Comparison of ENCODE assay signal across 12 cellular contexts in the genomic region with DNA sequence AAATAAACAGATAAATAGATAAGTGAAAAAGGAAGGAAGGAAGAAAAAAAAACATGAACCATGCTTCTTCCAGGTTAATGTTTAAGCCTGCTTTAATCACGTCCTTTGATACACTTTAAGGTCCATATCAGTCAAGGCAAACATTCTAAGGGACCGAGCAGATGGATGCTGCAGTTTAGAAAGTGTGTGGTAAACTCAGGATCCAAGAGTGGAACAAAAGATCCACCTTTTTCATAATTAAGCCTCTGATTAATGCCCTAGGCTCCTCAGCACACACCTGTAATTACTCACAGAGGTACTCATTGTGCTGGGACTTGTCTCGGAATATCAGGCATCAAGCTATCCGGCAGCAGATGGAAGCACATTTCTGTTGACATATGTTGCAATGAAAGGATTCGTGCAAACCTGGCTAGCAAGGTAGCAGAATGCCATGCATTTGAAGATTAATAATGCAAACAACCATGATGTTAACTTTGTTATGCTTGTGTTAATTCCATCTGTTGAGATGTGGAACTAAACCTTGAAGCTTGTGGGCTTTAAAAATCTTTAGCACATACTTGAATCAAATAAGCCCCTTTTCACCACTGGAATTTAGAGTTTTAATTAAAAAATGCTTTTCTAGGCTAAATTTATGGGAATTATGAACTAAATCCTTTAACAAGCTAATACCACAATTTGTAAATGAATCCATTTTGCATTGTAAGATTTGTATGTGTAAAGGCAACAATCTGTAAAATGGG.
DNase-seq lines count a peak whose midpoint lies in the region; ATAC-seq and TF ChIP-seq lines count a peak whose summit lies in the region.
"Had no signal": no experiment of that assay in that cellular context is flagged by ENCODE, and none has a peak within 500 bp of the region (broad histone marks: within the 10 kb centered on the region; RNA-seq: fewer than 3 reads in every experiment).

No MANE protein-coding gene starts in this region.

- CTCF ChIA-PET in mammary epithelial cell (lab: Charles Lee; ENCODE audit: low non-redundant PET) = no interaction called here

- H3K23ac ChIP-seq in trophoblast cell (ENCODE audit: low read length) = no peak overlapping the region

- no peak overlapping the region for H3K14ac ChIP-seq in trophoblast cell (ENCODE audit: low read length)

- H3K4me2 ChIP-seq in mammary epithelial cell (ENCODE audit: insufficient read depth, low read depth, low read length) (peak overlapping the region; percentile 88), trophoblast cell (ENCODE audit: low read length) (no peak overlapping the region)

- ATAC-seq in GM21529 (IDR thresholded peaks at IDR 0.05; ENCODE audit: unreplicated experiment) = no peak
- ATAC-seq: activated CD8-positive, alpha-beta T cell treated with anti-CD3 and anti-CD28 coated beads, Interleukin-2, amount 10 ng/mL, durations not matched to agents 7 days and 5 days had no signal

- BruUV-seq in mammary epithelial cell (replicated peaks; lab: Mats Ljungman, UMichigan) = TSS peak; percentile 35

- no peaks in the 10 kb centered on the region for H3K36me3 ChIP-seq in mammary epithelial cell (ENCODE audit: insufficient read depth, low read length)
- no peaks in the 10 kb centered on the region for H3K36me3 ChIP-seq in trophoblast cell (ENCODE audit: control insufficient read depth in 1 of 2, insufficient read depth in 2 of 2, low read length in 2 of 2)
- H3K36me3 ChIP-seq in SJCRH30 = no peaks in the 10 kb centered on the region

- TF ChIP-seq CTCF in mammary epithelial cell (conservative IDR thresholded peaks at IDR 0.05 in 1 of 2, IDR thresholded peaks at IDR 0.05 in 1 of 2; ENCODE audit: extremely low read depth in 1 of 2, insufficient read depth in 1 of 2, low read depth in 1 of 2, low read length in 2 of 2) = no peak

- H4K20me1 ChIP-seq in mammary epithelial cell (ENCODE audit: insufficient read depth, low read length) = no peaks in the 10 kb centered on the region

- dilution Hi-C loops in mammary epithelial cell (cut with HindIII; ENCODE audit: low sequenced_read_pairs) = no loop called here

- peaks cover 47% of the 10 kb centered on the region for H3K4me1 ChIP-seq in mammary epithelial cell (ENCODE audit: insufficient read depth, low read length)
- peaks cover 6 to 10% of the 10 kb centered on the region in 2 experiments for H3K4me1 ChIP-seq in trophoblast cell (ENCODE audit: control insufficient read depth in 1 of 2, insufficient read depth in 2 of 2, low read length in 2 of 2)
- H3K4me1 ChIP-seq in SJCRH30 = peaks cover 29% of the 10 kb centered on the region

- no peak overlapping the region for H4K91ac ChIP-seq in trophoblast cell (ENCODE audit: low read depth, low read length)

- intact Hi-C loops in mammary epithelial cell (cut with micrococcal nuclease) = loop anchor here (1.0 to 5.0 kb wide), 3 partner anchors 28 to 81 kb away; no protein-coding TSS in a partner anchor

- H3K4me3 ChIP-seq in mammary epithelial cell (replicated peaks in 1 of 3; ENCODE audit: insufficient read depth in 1 of 3, low read depth in 2 of 3, low read length in 3 of 3) = peak overlapping the region in 1 of 3 experiments; percentile 1
- H3K4me3 ChIP-seq in trophoblast cell (ENCODE audit: low read depth, low read length) = no peak overlapping the region
- H3K4me3 ChIP-seq in SJCRH30 = no peak overlapping the region

- DNase-seq in G401 (ENCODE audit: low spot score) (peak; percentile 96), NCI-H2171 (lab: John Stamatoyannopoulos, UW) (peak; percentile 95), mammary epithelial cell (peak; percentile 93), trophoblast cell (peak; percentile 64 to 82), RKO (ENCODE audit: low spot score) (no peak), SJCRH30 (no peak), putamen (ENCODE audit: low spot score) (no peak)
- DNase-seq: activated CD8-positive, alpha-beta T cell treated with anti-CD3 and anti-CD28 coated beads, Interleukin-2, amount 10 ng/mL, durations not matched to agents 7 days and 5 days; activated naive CD4-positive, alpha-beta T cell; CD4-positive, alpha-beta memory T cell; T-helper 9 cell had no signal

- peak overlapping the region; percentile 98 for H3K27ac ChIP-seq in mammary epithelial cell (ENCODE audit: insufficient read depth, low read depth, low read length)
- no peak overlapping the region for H3K27ac ChIP-seq in trophoblast cell (ENCODE audit: low read depth, low read length)
- no peak overlapping the region for H3K27ac ChIP-seq in SJCRH30

- in situ Hi-C loops in G401 (cut with HindIII; ENCODE audit: low sequenced_read_pairs) = no loop called here
- in situ Hi-C loops in mammary epithelial cell (cut with MboI; ENCODE audit: low sequenced_read_pairs in 2 of 2) = no loop called here

- H4K8ac ChIP-seq in trophoblast cell (ENCODE audit: low read depth, low read length) = no peak overlapping the region

- peaks cover 5% of the 10 kb centered on the region for H3K79me1 ChIP-seq in trophoblast cell (ENCODE audit: low read length)

- 3% methylated on average over 5 of the region's 5 CpGs for WGBS in mammary epithelial cell (ENCODE audit: low coverage, missing lambda C conversion rate)
- WGBS in trophoblast cell (ENCODE audit: extremely low coverage, insufficient coverage, insufficient read length) = no CpG with 5 or more reads among the region's 5 CpGs

- no peak overlapping the region for H2BK5ac ChIP-seq in trophoblast cell (ENCODE audit: low read depth, low read length, poor library complexity)

- H2BK120ac ChIP-seq in trophoblast cell (ENCODE audit: insufficient read depth, low read length, poor library complexity) = no peak overlapping the region

- H4K12ac ChIP-seq in trophoblast cell (ENCODE audit: low read depth, low read length) = no peak overlapping the region

- H3K27me3 ChIP-seq in mammary epithelial cell (ENCODE audit: insufficient read depth, low read length) (no peaks in the 10 kb centered on the region), trophoblast cell (ENCODE audit: insufficient read depth, low read length) (no peaks in the 10 kb centered on the region), SJCRH30 (no peaks in the 10 kb centered on the region)

- no peak overlapping the region for H3K4ac ChIP-seq in trophoblast cell (ENCODE audit: low read depth, low read length)

- H3K9me3 ChIP-seq in mammary epithelial cell (replicated peaks; ENCODE audit: insufficient read depth, low read length) (no peaks in the 10 kb centered on the region), trophoblast cell (ENCODE audit: insufficient read depth, low read depth, low read length) (no peaks in the 10 kb centered on the region), SJCRH30 (replicated peaks) (no peaks in the 10 kb centered on the region)

- no peak overlapping the region for H3K18ac ChIP-seq in trophoblast cell (ENCODE audit: low read length)

- H3K79me2 ChIP-seq in mammary epithelial cell (ENCODE audit: insufficient read depth, low read length) (no peaks in the 10 kb centered on the region), trophoblast cell (ENCODE audit: control insufficient read depth, insufficient read depth, low read length, poor library complexity) (peaks cover 2% of the 10 kb centered on the region)

- H3K9ac ChIP-seq in mammary epithelial cell (ENCODE audit: insufficient read depth, low read length) = peak overlapping the region; percentile 41
- H3K9ac ChIP-seq in trophoblast cell (ENCODE audit: low read length) = no peak overlapping the region

- no peak overlapping the region for H2BK12ac ChIP-seq in trophoblast cell (ENCODE audit: low read length)

- no peak overlapping the region for H2AK5ac ChIP-seq in trophoblast cell (ENCODE audit: low read length)

- H2AFZ ChIP-seq in mammary epithelial cell (ENCODE audit: low read depth, low read length) (no peak overlapping the region), trophoblast cell (ENCODE audit: insufficient read depth, low read length, poor library complexity) (no peak overlapping the region)

Comparison
In these comparisons a context has a peak if more than half of its experiments do, and no peak if none do; other contexts are left out.
1. DNase-seq: peak in G401 (single experiment), NCI-H2171 (single experiment), mammary epithelial cell (single experiment) and trophoblast cell (2 of 2); none in RKO (single experiment), SJCRH30 (0 of 2) and putamen (single experiment).